Comparison of ENCODE assay signal across 23 cellular contexts in genomic region chr3:156293566-156293965, GRCh38.
DNase-seq lines count a peak whose midpoint lies in the region; ATAC-seq, FAIRE-seq and TF ChIP-seq lines count a peak whose summit lies in the region.
"Had no signal": no experiment of that assay in that cellular context is flagged by ENCODE, and none has a peak within 500 bp of the region (broad histone marks: within the 10 kb centered on the region; RNA-seq: fewer than 3 reads in every experiment).

No MANE protein-coding gene starts in this region.

- WGBS in thyroid gland, 2 donors, result 50 to 55% methylated on average over 1 of the region's 1 CpG
- WGBS in endodermal cell (ENCODE audit: insufficient coverage in 1 of 2, insufficient read length in 1 of 2), 2 experiments, result 84 to 100% methylated on average over 1 of the region's 1 CpG

- DNase-seq in DMS53 (lab: John Stamatoyannopoulos, UW), result peak; percentile 11
- DNase-seq in DMS53 treated with DMSO at 0.1 percent for 48 hours (lab: John Stamatoyannopoulos, UW; ENCODE audit: unreplicated experiment), result no peak
- DNase-seq in dorsolateral prefrontal cortex, result no peak
- no peak for DNase-seq in thyroid gland
- DNase-seq in endodermal cell, result no peak
- no peak for DNase-seq in GM12892 (ENCODE audit: insufficient read length)
- DNase-seq in T-helper 9 cell, result no peak
- DNase-seq: AML-193; Caco-2; CD4-positive, alpha-beta T cell; DMS79 treated with DMSO at 0.1 percent for 48 hours; HCEC 1CT; IMR-90 had no signal

- H3K4me3 Mint-ChIP-seq in endodermal cell, result no peak overlapping the region
- H3K4me3 Mint-ChIP-seq: CD4-positive, alpha-beta T cell; GM23338 had no signal

- H3K36me3 Mint-ChIP-seq in endodermal cell (ENCODE audit: low read depth), result no peaks in the 10 kb centered on the region

- H3K9ac ChIP-seq in endodermal cell (ENCODE audit: extremely low read depth, low read length, poor library complexity, severe bottlenecking), result no peak overlapping the region

- H3K4me3 ChIP-seq in dorsolateral prefrontal cortex (peak overlapping the region in 56 of 59 donors; percentile 0 to 81 (median 70)), thyroid gland (replicated peaks in 1 of 3) (peak overlapping the region in 1 of 3 donors; percentile 1), endodermal cell (ENCODE audit: low read length) (no peak overlapping the region)
- H3K4me3 ChIP-seq: A549, GM12878, GM23338 had no signal

- H3K9me3 Mint-ChIP-seq in endodermal cell, result no peaks in the 10 kb centered on the region
- H3K9me3 Mint-ChIP-seq: CD4-positive, alpha-beta T cell; GM23338 had no signal

- H3K4me1 ChIP-seq in thyroid gland (peaks cover 18 to 36% of the 10 kb centered on the region in 2 donors), endodermal cell (ENCODE audit: control insufficient read depth, insufficient read depth, low read length) (peaks cover 4% of the 10 kb centered on the region)
- H3K4me1 ChIP-seq: A549, Caco-2 had no signal

- H3K4me1 Mint-ChIP-seq in endodermal cell, result no peaks in the 10 kb centered on the region

- H3K27ac Mint-ChIP-seq in endodermal cell, result no peak overlapping the region
- H3K27ac Mint-ChIP-seq: CD4-positive, alpha-beta T cell; GM23338 had no signal

- TF ChIP-seq POLR2A in thyroid gland (IDR thresholded peaks at IDR 0.05), result peak in 1 of 2 donors; percentile 13
- TF ChIP-seq POLR2A in GM12892 (IDR thresholded peaks at IDR 0.05; ENCODE audit: low read depth, low read length), result no peak

- peaks cover 0 to 9% (median 0%) of the 10 kb centered on the region in 45 donors for H3K27me3 ChIP-seq in dorsolateral prefrontal cortex
- no peaks in the 10 kb centered on the region for H3K27me3 ChIP-seq in thyroid gland
- H3K27me3 ChIP-seq in endodermal cell (ENCODE audit: control insufficient read depth, insufficient read depth, low read length, poor library complexity, severe bottlenecking), result peaks cover 68% of the 10 kb centered on the region

- TF ChIP-seq CTCF in dorsolateral prefrontal cortex (IDR thresholded peaks at IDR 0.05 in 54 of 56, conservative IDR thresholded peaks at IDR 0.05 in 2 of 56; ENCODE audit: low read depth in 1 of 56, partially characterized antibody in 56 of 56) (no peak), thyroid gland (IDR thresholded peaks at IDR 0.05) (no peak), endodermal cell (conservative IDR thresholded peaks at IDR 0.05) (no peak)

- peaks cover 57% of the 10 kb centered on the region for H3K27me3 Mint-ChIP-seq in endodermal cell (ENCODE audit: insufficient read depth)

- intact Hi-C loops in dorsolateral prefrontal cortex (cut with DNase I), result loop anchor here (10.0 kb wide), 3 partner anchors 91 to 181 kb away; no protein-coding TSS in a partner anchor
- intact Hi-C loops in thyroid gland (cut with DNase I), result no loop called here

- H3K27ac ChIP-seq in dorsolateral prefrontal cortex, result peak overlapping the region in 2 of 59 donors; percentile 2 to 11
- peak overlapping the region; percentile 23 to 87 (median 77) for H3K27ac ChIP-seq in thyroid gland
- no peak overlapping the region for H3K27ac ChIP-seq in endodermal cell (ENCODE audit: low read depth, low read length)
- H3K27ac ChIP-seq: 22Rv1, A549, C4-2B had no signal

- no peaks in the 10 kb centered on the region for H3K36me3 ChIP-seq in thyroid gland
- H3K36me3 ChIP-seq in endodermal cell (ENCODE audit: control insufficient read depth, insufficient read depth, low read length), result no peaks in the 10 kb centered on the region

- H3K9me3 ChIP-seq in thyroid gland (no peaks in the 10 kb centered on the region), endodermal cell (ENCODE audit: control insufficient read depth, low read length) (no peaks in the 10 kb centered on the region)
- H3K9me3 ChIP-seq: A549, Caco-2 had no signal

- peak; percentile 36 for ATAC-seq in SK-N-SH treated with all-trans-retinoic acid at 6 μM for 48 hours
- ATAC-seq: A549, GM12878, GM23338 had no signal

- no peak for FAIRE-seq in GM12892 (lab: Jason Lieb, UNC)
- FAIRE-seq: A549, D721Med, GM12878, GM19239, H54, HTR-8/SVneo had no signal

TF ChIP-seq in SK-N-SH treated with all-trans-retinoic acid at 6 μM for 48 hours, 23 proteins besides CTCF, POLR2A, EP300 and RAD21:
- TF ChIP-seq, protein P1, sequence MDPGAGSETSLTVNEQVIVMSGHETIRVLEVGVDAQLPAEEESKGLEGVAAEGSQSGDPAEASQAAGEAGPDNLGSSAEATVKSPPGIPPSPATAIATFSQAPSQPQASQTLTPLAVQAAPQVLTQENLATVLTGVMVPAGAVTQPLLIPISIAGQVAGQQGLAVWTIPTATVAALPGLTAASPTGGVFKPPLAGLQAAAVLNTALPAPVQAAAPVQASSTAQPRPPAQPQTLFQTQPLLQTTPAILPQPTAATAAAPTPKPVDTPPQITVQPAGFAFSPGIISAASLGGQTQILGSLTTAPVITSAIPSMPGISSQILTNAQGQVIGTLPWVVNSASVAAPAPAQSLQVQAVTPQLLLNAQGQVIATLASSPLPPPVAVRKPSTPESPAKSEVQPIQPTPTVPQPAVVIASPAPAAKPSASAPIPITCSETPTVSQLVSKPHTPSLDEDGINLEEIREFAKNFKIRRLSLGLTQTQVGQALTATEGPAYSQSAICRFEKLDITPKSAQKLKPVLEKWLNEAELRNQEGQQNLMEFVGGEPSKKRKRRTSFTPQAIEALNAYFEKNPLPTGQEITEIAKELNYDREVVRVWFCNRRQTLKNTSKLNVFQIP (CRISPR knock-in tag; IDR thresholded peaks at IDR 0.05; ENCODE audit: borderline replicate concordance, low read depth), result no peak
- TF ChIP-seq ZFP30 (CRISPR knock-in tag; IDR thresholded peaks at IDR 0.05), result no peak
- TF ChIP-seq TCF4 (CRISPR knock-in tag; IDR thresholded peaks at IDR 0.05; ENCODE audit: borderline replicate concordance), result no peak
- TF ChIP-seq TOX (CRISPR knock-in tag; IDR thresholded peaks at IDR 0.05; ENCODE audit: borderline replicate concordance), result no peak
- TF ChIP-seq ZC3H10 (CRISPR knock-in tag; IDR thresholded peaks at IDR 0.05), result no peak
- TF ChIP-seq OSR1 (CRISPR knock-in tag; IDR thresholded peaks at IDR 0.05), result no peak
- TF ChIP-seq, protein P2, sequence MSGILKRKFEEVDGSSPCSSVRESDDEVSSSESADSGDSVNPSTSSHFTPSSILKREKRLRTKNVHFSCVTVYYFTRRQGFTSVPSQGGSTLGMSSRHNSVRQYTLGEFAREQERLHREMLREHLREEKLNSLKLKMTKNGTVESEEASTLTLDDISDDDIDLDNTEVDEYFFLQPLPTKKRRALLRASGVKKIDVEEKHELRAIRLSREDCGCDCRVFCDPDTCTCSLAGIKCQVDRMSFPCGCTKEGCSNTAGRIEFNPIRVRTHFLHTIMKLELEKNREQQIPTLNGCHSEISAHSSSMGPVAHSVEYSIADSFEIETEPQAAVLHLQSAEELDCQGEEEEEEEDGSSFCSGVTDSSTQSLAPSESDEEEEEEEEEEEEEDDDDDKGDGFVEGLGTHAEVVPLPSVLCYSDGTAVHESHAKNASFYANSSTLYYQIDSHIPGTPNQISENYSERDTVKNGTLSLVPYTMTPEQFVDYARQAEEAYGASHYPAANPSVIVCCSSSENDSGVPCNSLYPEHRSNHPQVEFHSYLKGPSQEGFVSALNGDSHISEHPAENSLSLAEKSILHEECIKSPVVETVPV (CRISPR knock-in tag; IDR thresholded peaks at IDR 0.05), result no peak
- no peak for TF ChIP-seq RARB (CRISPR knock-in tag; IDR thresholded peaks at IDR 0.05)
- no peak for TF ChIP-seq CSDC2 (CRISPR knock-in tag; IDR thresholded peaks at IDR 0.05)
- no peak for TF ChIP-seq GLIS3 (CRISPR knock-in tag; IDR thresholded peaks at IDR 0.05)
- no peak for TF ChIP-seq ISL1 (CRISPR knock-in tag; IDR thresholded peaks at IDR 0.05)
